9 cellular contexts compared by ENCODE assay signal in the genomic region with DNA sequence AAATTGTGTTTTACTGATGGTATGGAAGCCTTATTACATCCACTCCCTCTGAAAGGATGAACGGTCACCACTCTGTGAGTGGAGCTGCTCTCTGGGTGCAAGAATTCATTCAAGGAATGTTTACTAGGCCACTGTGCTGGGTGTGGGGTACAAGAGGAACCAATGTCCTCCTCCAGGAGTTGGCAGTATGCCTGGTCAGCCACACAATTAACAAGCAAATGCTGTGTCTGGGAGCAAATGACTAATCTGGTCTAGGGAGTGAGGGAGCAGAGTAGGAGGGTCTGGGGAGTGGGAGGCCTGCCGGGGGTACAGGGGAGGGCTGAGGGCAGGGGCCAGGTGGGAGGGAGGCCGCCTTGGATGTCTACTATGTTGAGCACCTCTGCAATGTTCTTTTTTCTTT. TPM values are rescaled to one million over a fixed set of nuclear protein-coding genes. Genes with fewer than 3 reads are reported as not detected.
DNase-seq lines count a peak whose midpoint lies in the region; ATAC-seq lines count a peak whose summit lies in the region.
"Had no signal": no experiment of that assay in that cellular context is flagged by ENCODE, and none has a peak within 500 bp of the region (broad histone marks: within the 10 kb centered on the region; RNA-seq: fewer than 3 reads in every experiment).

No MANE protein-coding gene starts in this region.

- H3K27ac ChIP-seq in cingulate gyrus (ENCODE audit: low read depth, low read length) = peak overlapping the region; percentile 35

- ATAC-seq in HG02763 (IDR thresholded peaks at IDR 0.05; ENCODE audit: unreplicated experiment) (no peak), HG02884 (IDR thresholded peaks at IDR 0.05; ENCODE audit: unreplicated experiment) (no peak)

- peak; percentile 76 for DNase-seq in AG20443 (ENCODE audit: low spot score)
- peak; percentile 98 for DNase-seq in M059J (ENCODE audit: low read depth)
- DNase-seq in midbrain (lab: John Stamatoyannopoulos, UW) = peak; percentile 89
- DNase-seq in SIG-M5 (lab: John Stamatoyannopoulos, UW) = no peak
- DNase-seq in NCI-H748 treated with DMSO at 0.1 percent for 48 hours (lab: John Stamatoyannopoulos, UW) = no peak
- DNase-seq: activated CD8-positive, alpha-beta memory T cell treated with anti-CD3 and anti-CD28 coated beads, Interleukin-2, amount 50 U/mL, for 48 hours had no signal

RNA-seq across cellular contexts. Expression of a gene that starts 27.2 kb away (rescaled TPM):
- total RNA-seq in M059J (2014; rRNA removed; shearing (Covaris generic)) = not detected in 2 replicates

RNA-seq across cellular contexts. Expression of a gene that starts 27.4 kb away (rescaled TPM):
- not detected in 2 replicates for total RNA-seq in M059J (2014; rRNA removed; shearing (Covaris generic))

Comparison
In these comparisons a context has a peak if more than half of its experiments do, and no peak if none do; other contexts are left out.
1. DNase-seq: peak in AG20443 (single experiment), M059J (single experiment) and midbrain (single experiment); none in SIG-M5 (single experiment) and NCI-H748 treated with DMSO at 0.1 percent for 48 hours (single experiment).